Comparison of ENCODE assay signal across 27 cellular contexts in the genomic region with DNA sequence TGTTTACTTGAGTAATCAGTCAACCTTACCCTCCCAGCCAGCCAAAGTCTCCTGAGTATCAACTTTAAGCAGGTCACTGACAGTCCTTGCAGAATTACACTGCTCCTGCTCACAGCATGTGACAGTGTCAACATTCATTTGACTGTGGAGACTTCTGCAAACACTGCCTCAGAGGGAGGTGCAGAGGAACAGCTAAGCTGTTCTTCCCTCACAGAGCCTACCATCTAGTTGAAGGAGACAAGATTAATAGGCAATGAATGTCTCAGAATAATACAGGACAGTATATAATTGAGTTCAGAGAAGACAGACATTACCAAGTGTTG. TPM values are rescaled to one million over a fixed set of nuclear protein-coding genes. Genes with fewer than 3 reads are reported as not detected.
DNase-seq lines count a peak whose midpoint lies in the region; ATAC-seq, FAIRE-seq and TF ChIP-seq lines count a peak whose summit lies in the region.
"Had no signal": no experiment of that assay in that cellular context is flagged by ENCODE, and none has a peak within 500 bp of the region (broad histone marks: within the 10 kb centered on the region; RNA-seq: fewer than 3 reads in every experiment).

No MANE protein-coding gene starts in this region.

- H3K27me3 ChIP-seq in HepG2 (ENCODE audit: control insufficient read depth in 1 of 2, insufficient read depth in 2 of 2, low read length in 2 of 2) (no peaks in the 10 kb centered on the region), right lobe of liver (no peaks in the 10 kb centered on the region), tibial artery (no peaks in the 10 kb centered on the region)

- in situ Hi-C loops in HepG2 (cut with HindIII; ENCODE audit: extremely low pct_ligation_motif_present, low pct_unique_long_range_greater_than_20kb): no loop called here

- H3K36me3 ChIP-seq in HepG2 (replicated peaks in 1 of 2; ENCODE audit: control insufficient read depth in 1 of 2, insufficient read depth in 2 of 2, low read length in 2 of 2) (no peaks in the 10 kb centered on the region), right lobe of liver (no peaks in the 10 kb centered on the region), tibial artery (no peaks in the 10 kb centered on the region)

- H3K4me1 ChIP-seq in HepG2 (ENCODE audit: insufficient read depth, low read length): no peaks in the 10 kb centered on the region
- no peaks in the 10 kb centered on the region for H3K4me1 ChIP-seq in right lobe of liver
- peaks cover 5 to 22% (median 16%) of the 10 kb centered on the region in 4 donors for H3K4me1 ChIP-seq in tibial artery

- intact Hi-C loops in HepG2 (cut with micrococcal nuclease; ENCODE audit: unreplicated experiment): no loop called here
- intact Hi-C loops in right lobe of liver (cut with DNase I): no loop called here
- intact Hi-C loops in tibial artery (cut with DNase I; ENCODE audit: low total_unique reads): no loop called here

- peaks cover 13% of the 10 kb centered on the region for H3K27me3 Mint-ChIP-seq in T-helper 2 cell treated with Interferon-gamma antibody and Interleukin-4, amounts not matched to agents 5 μg/mL and 100 μg/mL, for 36 hours (ENCODE audit: low read depth)
- H3K27me3 Mint-ChIP-seq: activated naive CD4-positive, alpha-beta T cell treated with anti-CD3 and anti-CD28 coated beads, Interleukin-2, amount 50 U/mL, for 24 hours had no signal

- H3K4me3 Mint-ChIP-seq in T-helper 2 cell treated with Interferon-gamma antibody and Interleukin-4, amounts not matched to agents 5 μg/mL and 100 μg/mL, for 36 hours: no peak overlapping the region
- H3K4me3 Mint-ChIP-seq: activated naive CD4-positive, alpha-beta T cell treated with anti-CD3 and anti-CD28 coated beads, Interleukin-2, amount 50 U/mL, for 24 hours; activated T-cell treated with anti-CD3 and anti-CD28 coated beads, Interleukin-2, amount 50 U/mL, for 72 hours; CD14-positive monocyte; naive thymus-derived CD4-positive, alpha-beta T cell; stimulated activated naive B cell treated with anti-CD40 and anti-IgM and Interleukin-4, amounts not matched to agents 10 μg/mL and 1 μg/mL and 100 μg/mL, for 72 hours had no signal

- POLR2A ChIA-PET in HepG2 (lab: Yijun Ruan, JAX) (no interaction called here), RWPE1 (lab: Yijun Ruan, JAX; ENCODE audit: low non-redundant PET) (no interaction called here)

- no peak for DNase-seq in HepG2 (ENCODE audit: low spot score)
- no peak for DNase-seq in right lobe of liver
- DNase-seq in RWPE1 (ENCODE audit: low spot score): no peak
- peak; percentile 80 for DNase-seq in left kidney (ENCODE audit: low read depth, low spot score)
- DNase-seq in tibial artery: no peak
- DNase-seq in T-helper 2 cell treated with Interferon-gamma antibody and Interleukin-4, amounts not matched to agents 5 μg/mL and 100 μg/mL, for 36 hours (ENCODE audit: low spot score): no peak
- DNase-seq in SIG-M5 (lab: John Stamatoyannopoulos, UW): no peak
- DNase-seq: activated CD8-positive, alpha-beta memory T cell treated with anti-CD3 and anti-CD28 coated beads for 24 hours; activated T-cell treated with anti-CD3 and anti-CD28 coated beads, Interleukin-2, amount 50 U/mL, for 72 hours; aorta; Karpas-422; kidney; naive thymus-derived CD4-positive, alpha-beta T cell; NCI-H2081 treated with DMSO at 0.1 percent for 48 hours; SK-N-SH; stimulated activated CD4-positive, alpha-beta T cell treated with anti-CD3 and anti-CD28 coated beads, Interleukin-1b, Interleukin-23, amount 100 ng/mL, for 48 hours; stimulated activated naive B cell treated with anti-CD40 and anti-IgM and Interleukin-4, amounts not matched to agents 10 μg/mL and 1 μg/mL and 100 μg/mL, for 72 hours; T-helper 9 cell had no signal

- no peak overlapping the region for H3K4me2 ChIP-seq in HepG2 (ENCODE audit: low read depth, low read length)
- H3K4me2 ChIP-seq: SK-N-SH had no signal

- no peaks in the 10 kb centered on the region for H3K9me3 Mint-ChIP-seq in T-helper 2 cell treated with Interferon-gamma antibody and Interleukin-4, amounts not matched to agents 5 μg/mL and 100 μg/mL, for 36 hours
- H3K9me3 Mint-ChIP-seq: activated naive CD4-positive, alpha-beta T cell treated with anti-CD3 and anti-CD28 coated beads, Interleukin-2, amount 50 U/mL, for 24 hours; activated T-cell treated with anti-CD3 and anti-CD28 coated beads, Interleukin-2, amount 50 U/mL, for 72 hours; naive thymus-derived CD4-positive, alpha-beta T cell; stimulated activated naive B cell treated with anti-CD40 and anti-IgM and Interleukin-4, amounts not matched to agents 10 μg/mL and 1 μg/mL and 100 μg/mL, for 72 hours had no signal

- H3K4me3 ChIP-seq in HepG2 (replicated peaks in 1 of 3; ENCODE audit: insufficient read depth in 1 of 3, low read depth in 2 of 3, low read length in 3 of 3) (no peak overlapping the region), right lobe of liver (no peak overlapping the region), tibial artery (no peak overlapping the region)

- no peaks in the 10 kb centered on the region for H4K20me1 ChIP-seq in HepG2 (ENCODE audit: insufficient read depth, low read length)

- H3K9me3 ChIP-seq in HepG2 (ENCODE audit: low read length): no peaks in the 10 kb centered on the region
- H3K9me3 ChIP-seq in right lobe of liver: no peaks in the 10 kb centered on the region
- H3K9me3 ChIP-seq in tibial artery: no peaks in the 10 kb centered on the region
- H3K9me3 ChIP-seq: SK-N-SH had no signal

- H3K27ac Mint-ChIP-seq in T-helper 2 cell treated with Interferon-gamma antibody and Interleukin-4, amounts not matched to agents 5 μg/mL and 100 μg/mL, for 36 hours: no peak overlapping the region
- H3K27ac Mint-ChIP-seq: activated naive CD4-positive, alpha-beta T cell treated with anti-CD3 and anti-CD28 coated beads, Interleukin-2, amount 50 U/mL, for 24 hours; activated T-cell treated with anti-CD3 and anti-CD28 coated beads, Interleukin-2, amount 50 U/mL, for 72 hours; CD14-positive monocyte; naive thymus-derived CD4-positive, alpha-beta T cell; stimulated activated naive B cell treated with anti-CD40 and anti-IgM and Interleukin-4, amounts not matched to agents 10 μg/mL and 1 μg/mL and 100 μg/mL, for 72 hours had no signal

- no peaks in the 10 kb centered on the region for H3K79me2 ChIP-seq in HepG2 (ENCODE audit: insufficient read depth, low read length)

- no peak for TF ChIP-seq RAD21 in HepG2 (CRISPR knock-in tag; IDR thresholded peaks at IDR 0.05)

- no TSS peak for BruUV-seq in HepG2 (replicated peaks; lab: Mats Ljungman, UMichigan)

- ATAC-seq in HepG2 (peak; percentile 36; the same call in 1 of the 3 replicates), right lobe of liver (no peak), HG03521 (IDR thresholded peaks at IDR 0.05; ENCODE audit: unreplicated experiment) (no peak)
- ATAC-seq: activated CD4-positive, CD25-positive, alpha-beta regulatory T cell treated with anti-CD3 and anti-CD28 coated beads, Interleukin-2, amount 50 U/mL, for 24 hours; activated T-cell treated with anti-CD3 and anti-CD28 coated beads, Interleukin-2, amount 50 U/mL, for 72 hours; naive thymus-derived CD4-positive, alpha-beta T cell; Panc1; stimulated activated naive B cell treated with anti-CD40 and anti-IgM and Interleukin-4, amounts not matched to agents 10 μg/mL and 1 μg/mL and 100 μg/mL, for 72 hours had no signal

- H3K36me3 Mint-ChIP-seq in T-helper 2 cell treated with Interferon-gamma antibody and Interleukin-4, amounts not matched to agents 5 μg/mL and 100 μg/mL, for 36 hours (ENCODE audit: low read depth): no peaks in the 10 kb centered on the region
- H3K36me3 Mint-ChIP-seq: activated naive CD4-positive, alpha-beta T cell treated with anti-CD3 and anti-CD28 coated beads, Interleukin-2, amount 50 U/mL, for 24 hours; CD14-positive monocyte; naive thymus-derived CD4-positive, alpha-beta T cell; stimulated activated naive B cell treated with anti-CD40 and anti-IgM and Interleukin-4, amounts not matched to agents 10 μg/mL and 1 μg/mL and 100 μg/mL, for 72 hours had no signal

- H2AFZ ChIP-seq in HepG2 (ENCODE audit: low read length): no peak overlapping the region

- no peak for TF ChIP-seq POLR2A in HepG2 (IDR thresholded peaks at IDR 0.05; ENCODE audit: insufficient read depth in 1 of 2, low read depth in 2 of 2, low read length in 2 of 2)
- no peak for TF ChIP-seq POLR2A in right lobe of liver (IDR thresholded peaks at IDR 0.05)

- no peak for FAIRE-seq in HepG2 (lab: Jason Lieb, UNC)
- FAIRE-seq: frontal cortex, GM12892, kidney had no signal

- CTCF ChIA-PET in HepG2 (lab: Yijun Ruan, JAX; ENCODE audit: low intra/inter-chr PET ratio, low total read pairs): no interaction called here
- CTCF ChIA-PET in RWPE1 (lab: Yijun Ruan, JAX): no interaction called here

- TF ChIP-seq CTCF in HepG2 (CRISPR knock-in tag; IDR thresholded peaks at IDR 0.05) (no peak), right lobe of liver (IDR thresholded peaks at IDR 0.05) (no peak), RWPE1 (conservative IDR thresholded peaks at IDR 0.05; ENCODE audit: low read depth) (no peak), tibial artery (IDR thresholded peaks at IDR 0.05) (no peak)

- no peak overlapping the region for H3K9ac ChIP-seq in HepG2 (ENCODE audit: insufficient read depth, low read depth, low read length)
- H3K9ac ChIP-seq: SK-N-SH had no signal

- no peaks in the 10 kb centered on the region for H3K4me1 Mint-ChIP-seq in T-helper 2 cell treated with Interferon-gamma antibody and Interleukin-4, amounts not matched to agents 5 μg/mL and 100 μg/mL, for 36 hours (ENCODE audit: low read depth)
- H3K4me1 Mint-ChIP-seq: activated naive CD4-positive, alpha-beta T cell treated with anti-CD3 and anti-CD28 coated beads, Interleukin-2, amount 50 U/mL, for 24 hours had no signal

- H3K27ac ChIP-seq in HepG2 (ENCODE audit: extremely low read length, insufficient read depth, low read length): no peak overlapping the region
- H3K27ac ChIP-seq in right lobe of liver: no peak overlapping the region
- H3K27ac ChIP-seq in RWPE1: peak overlapping the region; percentile 75; the same call in 1 of the 2 replicates
- peak overlapping the region; percentile 74 to 77 for H3K27ac ChIP-seq in tibial artery

- TF ChIP-seq EP300 in HepG2 (IDR thresholded peaks at IDR 0.05; ENCODE audit: low read depth in 2 of 2, low read length in 2 of 2) (no peak), HepG2 (CRISPR knock-in tag; IDR thresholded peaks at IDR 0.05; ENCODE audit: borderline replicate concordance) (no peak)

RNA-seq across cellular contexts. Expression of gene SLC14A2, which starts 11.9 kb away (rescaled TPM):
- not detected in 2 replicates for total RNA-seq in HepG2 (2016; rRNA removed; fragmentation: Illumina TruSeq; extraction: Trizol)
- not detected in 2 replicates for total RNA-seq in HepG2 (2016; cell fraction: cytosol; rRNA removed; fragmentation: Illumina TruSeq; extraction: Trizol; ENCODE audit: low read depth)
- not detected in 2 replicates for total RNA-seq in HepG2 (2016; cell fraction: insoluble cytoplasmic fraction; rRNA removed; fragmentation: Illumina TruSeq; extraction: Trizol)
- not detected in 2 replicates for total RNA-seq in HepG2 (2016; cell fraction: membrane; rRNA removed; fragmentation: Illumina TruSeq; extraction: Trizol)
- total RNA-seq in HepG2 (2016; cell fraction: nucleus; rRNA removed; fragmentation: Illumina TruSeq; extraction: Trizol): not detected in 2 replicates
- not detected in 2 replicates for polyA plus RNA-seq in HepG2 (2011; rRNA removed)
- polyA plus RNA-seq in HepG2 (2011; cell fraction: cytosol; rRNA removed): 0.01 TPM in 1 of 2 replicates, not detected in the other
- polyA plus RNA-seq in HepG2 (2011; cell fraction: nucleus; rRNA removed): not detected in 2 replicates
- not detected in 2 replicates for polyA plus RNA-seq in HepG2 (2012)
- polyA plus RNA-seq in HepG2 (2016; cell fraction: cytosol; fragmentation: Illumina TruSeq; extraction: Trizol; ENCODE audit: low read depth): not detected in 2 replicates
- polyA plus RNA-seq in HepG2 (2016; cell fraction: insoluble cytoplasmic fraction; fragmentation: Illumina TruSeq; extraction: Trizol; ENCODE audit: low read depth): not detected in 2 replicates
- not detected in 2 replicates for polyA plus RNA-seq in HepG2 (2016; cell fraction: membrane; fragmentation: Illumina TruSeq; extraction: Trizol; ENCODE audit: low read depth)
- polyA plus RNA-seq in HepG2 (2016; cell fraction: nucleus; fragmentation: Illumina TruSeq; extraction: Trizol; ENCODE audit: insufficient read depth, low read depth): not detected in 2 replicates
- 0.14 TPM in 1 of 2 replicates, not detected in the other for polyA minus RNA-seq in HepG2 (2011; rRNA and poly(A)+ RNA removed; ENCODE audit: low replicate concordance)
- not detected in 2 replicates for polyA minus RNA-seq in HepG2 (2011; cell fraction: cytosol; rRNA and poly(A)+ RNA removed)
- polyA minus RNA-seq in HepG2 (2011; cell fraction: nucleus; rRNA and poly(A)+ RNA removed): not detected in 2 replicates
- under 1 TPM in 3 of 6 experiments, not detected in 3; 0.04 to 0.10 (median 0.07) TPM for total RNA-seq in right lobe of liver
- total RNA-seq: frontal cortex, HT-29, skeletal muscle tissue had no signal
- polyA plus RNA-seq: CD14-positive monocyte; naive thymus-derived CD4-positive, alpha-beta T cell had no signal

Comparison
In these comparisons a context has a peak if more than half of its experiments do, and no peak if none do; other contexts are left out.
1. H3K27ac ChIP-seq: peak in RWPE1 (single experiment) and tibial artery (2 of 2); none in HepG2 (single experiment) and right lobe of liver (0 of 3).